Comparison of ENCODE assay signal across 8 cellular contexts in genomic region chr15:40274350-40275274, GRCh38. TPM values are rescaled to one million over a fixed set of nuclear protein-coding genes. Genes with fewer than 3 reads are reported as not detected.
A peak's percentile ranks its signal among the peaks of the same experiment; 100 is the strongest.
DNase-seq lines count a peak whose midpoint lies in the region; ATAC-seq, FAIRE-seq and TF ChIP-seq lines count a peak whose summit lies in the region.

No MANE protein-coding gene starts in this region.

- no peak for TF ChIP-seq POLR2A in GM12891 (IDR thresholded peaks at IDR 0.05; ENCODE audit: low read depth, low read length)
- TF ChIP-seq POLR2A in prostate gland (IDR thresholded peaks at IDR 0.05), result no peak
- peak in 1 of 2 donors; percentile 16 for TF ChIP-seq POLR2A in uterus (IDR thresholded peaks at IDR 0.05)

- H3K9me3 ChIP-seq in SU-DHL-6 (ENCODE audit: insufficient read depth, low read length), result no peaks in the 10 kb centered on the region
- no peaks in the 10 kb centered on the region for H3K9me3 ChIP-seq in prostate gland
- H3K9me3 ChIP-seq in uterus, result no peaks in the 10 kb centered on the region

- 51% methylated on average over 26 of the region's 26 CpGs for WGBS in prostate gland

- TF ChIP-seq CTCF in SU-DHL-6 (IDR thresholded peaks at IDR 0.05; ENCODE audit: insufficient read depth, low read length, poor library complexity, severe bottlenecking) (peak; percentile 100), prostate gland (IDR thresholded peaks at IDR 0.05) (peak; percentile 100), uterus (IDR thresholded peaks at IDR 0.05) (peak; percentile 100)

- H3K4me2 ChIP-seq in SU-DHL-6 (ENCODE audit: low read depth, low read length, poor library complexity, severe bottlenecking), result no peak overlapping the region

- H2AFZ ChIP-seq in SU-DHL-6 (ENCODE audit: low read depth, low read length, severe bottlenecking), result no peak overlapping the region

- no peaks in the 10 kb centered on the region for H3K9me2 ChIP-seq in SU-DHL-6 (replicated peaks; ENCODE audit: insufficient read depth, low read length)

- no peak overlapping the region for H3K4me3 ChIP-seq in SU-DHL-6 (ENCODE audit: insufficient read depth, low read length, poor library complexity, severe bottlenecking)
- no peak overlapping the region for H3K4me3 ChIP-seq in prostate gland
- no peak overlapping the region for H3K4me3 ChIP-seq in uterus

- no peaks in the 10 kb centered on the region for H3K9me3 Mint-ChIP-seq in activated naive CD4-positive, alpha-beta T cell treated with anti-CD3 and anti-CD28 coated beads, Interleukin-2, amount 50 U/mL, for 72 hours

- H3K36me3 Mint-ChIP-seq in activated naive CD4-positive, alpha-beta T cell treated with anti-CD3 and anti-CD28 coated beads, Interleukin-2, amount 50 U/mL, for 72 hours, result no peaks in the 10 kb centered on the region

- H3K27ac ChIP-seq in SU-DHL-6 (ENCODE audit: low read depth, low read length) (no peak overlapping the region), prostate gland (no peak overlapping the region), uterus (no peak overlapping the region)

- no peaks in the 10 kb centered on the region for H3F3A ChIP-seq in SU-DHL-6 (ENCODE audit: insufficient read depth)

- H3K27ac Mint-ChIP-seq in activated naive CD4-positive, alpha-beta T cell treated with anti-CD3 and anti-CD28 coated beads, Interleukin-2, amount 50 U/mL, for 72 hours, result no peak overlapping the region

- no peaks in the 10 kb centered on the region for H3K36me3 ChIP-seq in SU-DHL-6 (ENCODE audit: low read length)
- H3K36me3 ChIP-seq in prostate gland, result no peaks in the 10 kb centered on the region
- H3K36me3 ChIP-seq in uterus, result no peaks in the 10 kb centered on the region

- intact Hi-C loops in head of caudate nucleus (cut with DNase I) (loop anchor here (5.0 kb wide), 2 partner anchors 148 to 227 kb away; no protein-coding TSS in a partner anchor), prostate gland (cut with DNase I) (loop anchor here (2.0 to 5.0 kb wide), 4 partner anchors 58 to 230 kb away; partner anchors contain the start of gene BMF), uterus (cut with DNase I; ENCODE audit: low total_unique reads) (loop anchor here (5.0 kb wide), 3 partner anchors 57 to 222 kb away; no protein-coding TSS in a partner anchor)

- H4K20me1 ChIP-seq in SU-DHL-6 (ENCODE audit: low read depth, low read length), result no peaks in the 10 kb centered on the region

- H3K9ac ChIP-seq in SU-DHL-6 (ENCODE audit: low read length), result no peak overlapping the region

- H3K4me1 ChIP-seq in prostate gland (replicated peaks) (no peaks in the 10 kb centered on the region), uterus (no peaks in the 10 kb centered on the region)

- no peaks in the 10 kb centered on the region for H3K27me3 ChIP-seq in SU-DHL-6 (ENCODE audit: low read length)
- H3K27me3 ChIP-seq in prostate gland (replicated peaks; ENCODE audit: insufficient read depth), result no peaks in the 10 kb centered on the region
- H3K27me3 ChIP-seq in uterus, result peaks cover under 1 to 1% of the 10 kb centered on the region in 2 donors

- ATAC-seq in activated naive CD4-positive, alpha-beta T cell treated with anti-CD3 and anti-CD28 coated beads, Interleukin-2, amount 50 U/mL, for 72 hours, result peak; percentile 73 to 75

- FAIRE-seq in GM12891 (lab: Jason Lieb, UNC), result peak; percentile 93

- peak; percentile 86 for DNase-seq in GM12891 (ENCODE audit: insufficient read length, low spot score)
- peak; percentile 90 for DNase-seq in NAMALWA (ENCODE audit: low spot score)
- peak; percentile 84 to 95 for DNase-seq in activated naive CD4-positive, alpha-beta T cell treated with anti-CD3 and anti-CD28 coated beads, Interleukin-2, amount 50 U/mL, for 72 hours (ENCODE audit: low spot score in 2 of 2)
- peak; percentile 61 to 93 (median 85) for DNase-seq in head of caudate nucleus
- peak; percentile 76 for DNase-seq in prostate gland (ENCODE audit: low spot score)
- DNase-seq in uterus, result peak; percentile 77 to 78
- DNase-seq in GF-D8 (lab: John Stamatoyannopoulos, UW), result no peak

- no peaks in the 10 kb centered on the region for H3K79me2 ChIP-seq in SU-DHL-6 (ENCODE audit: insufficient read depth, low read length)

TF ChIP-seq in GM12891, 5 proteins besides CTCF, POLR2A, EP300 and RAD21:
- TF ChIP-seq PAX5 (IDR thresholded peaks at IDR 0.05; ENCODE audit: insufficient read depth, low read length, severe bottlenecking) (no peak), POU2F2 (IDR thresholded peaks at IDR 0.05; ENCODE audit: low read depth, low read length) (0 out of 2 replicates have a peak, but pooled peaks have one; percentile 43)

RNA-seq across cellular contexts. Expression of gene ANKRD63, which starts 8.3 kb away (rescaled TPM):
- polyA plus RNA-seq in GM12891 (2012; ENCODE audit: low read depth, missing spikeins), result not detected
- total RNA-seq in activated naive CD4-positive, alpha-beta T cell treated with anti-CD3 and anti-CD28 coated beads, Interleukin-2, amount 50 U/mL, for 72 hours, result not detected
- 1 to 10 TPM in 1 of 2 donors, not detected in 1; 2.7 TPM for total RNA-seq in prostate gland
- total RNA-seq in uterus, result under 1 TPM in 2 of 4 donors, not detected in 2; 0.28 to 0.52 TPM

RNA-seq across cellular contexts. Expression of gene PLCB2, which starts 33.1 kb away (rescaled TPM):
- 22.2 TPM for polyA plus RNA-seq in GM12891 (2012; ENCODE audit: low read depth, missing spikeins)
- total RNA-seq in activated naive CD4-positive, alpha-beta T cell treated with anti-CD3 and anti-CD28 coated beads, Interleukin-2, amount 50 U/mL, for 72 hours, result 10 to 100 TPM; 63.5 to 91.5 TPM
- 10 to 100 TPM in 1 of 2 donors, 1 to 10 TPM in 1; 1.5 to 13.0 TPM for total RNA-seq in prostate gland
- 10 to 100 TPM in 2 of 4 donors, 1 to 10 TPM in 2; 3.5 to 19.0 (median 9.3) TPM for total RNA-seq in uterus

RNA-seq across cellular contexts. Expression of gene PAK6, which starts 35.7 kb away (rescaled TPM):
- polyA plus RNA-seq in GM12891 (2012; ENCODE audit: low read depth, missing spikeins), result 1.3 TPM
- under 1 TPM; 0.29 to 0.30 TPM for total RNA-seq in activated naive CD4-positive, alpha-beta T cell treated with anti-CD3 and anti-CD28 coated beads, Interleukin-2, amount 50 U/mL, for 72 hours
- total RNA-seq in prostate gland, result 100 to 1,000 TPM in 1 of 2 donors, 10 to 100 TPM in 1; 13.8 to 190 TPM
- total RNA-seq in uterus, result 1 to 10 TPM in 3 of 4 donors, not detected in 1; 2.3 to 5.0 (median 3.3) TPM

RNA-seq across cellular contexts. Expression of gene INAFM2, which starts 48.9 kb away (rescaled TPM):
- 3.0 TPM for polyA plus RNA-seq in GM12891 (2012; ENCODE audit: low read depth, missing spikeins)
- 10 to 100 TPM in 1 of 2 donors, 1 to 10 TPM in 1; 5.8 to 14.2 TPM for total RNA-seq in activated naive CD4-positive, alpha-beta T cell treated with anti-CD3 and anti-CD28 coated beads, Interleukin-2, amount 50 U/mL, for 72 hours
- total RNA-seq in prostate gland (10 to 100 TPM; 18.7 to 24.3 TPM), uterus (10 to 100 TPM in 2 of 4 donors, 1 to 10 TPM in 2; 3.2 to 68.1 (median 8.9) TPM)
